Comparison of ENCODE assay signal across 22 cellular contexts in the genomic region with DNA sequence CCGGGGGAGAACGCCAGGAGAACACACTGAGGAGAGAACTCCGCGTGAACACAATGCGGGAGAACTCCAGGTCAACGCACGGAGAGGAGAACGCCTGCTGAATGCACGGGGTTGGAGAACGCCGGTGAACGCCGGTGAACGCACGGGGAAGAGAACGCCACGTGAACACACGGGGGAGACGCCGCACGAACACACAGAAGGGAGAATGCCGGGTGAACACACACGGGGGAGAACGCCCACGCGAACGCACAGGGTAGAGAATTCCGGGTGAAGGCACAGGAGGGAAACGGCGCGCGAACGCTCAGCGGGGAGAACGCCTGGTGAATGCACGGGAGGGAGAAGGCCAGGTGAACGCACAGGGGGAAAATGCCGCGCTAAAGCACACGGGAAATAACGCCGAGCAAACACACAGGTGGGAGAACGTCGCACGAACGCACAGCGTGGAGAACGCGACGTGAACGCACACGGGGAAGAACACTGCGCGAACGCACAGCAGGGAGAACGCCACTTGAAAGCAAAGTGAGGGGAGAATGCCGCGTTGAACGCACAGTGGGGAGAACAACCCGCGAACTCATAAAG.
"Had no signal": no experiment of that assay in that cellular context is flagged by ENCODE, and none has a peak within 500 bp of the region (broad histone marks: within the 10 kb centered on the region; RNA-seq: fewer than 3 reads in every experiment).

No MANE protein-coding gene starts in this region.

- H3K36me3 Mint-ChIP-seq: mesothelial cell of epicardium; natural killer cell treated with Interleukin-12 subunit alpha and Interleukin-12 subunit beta and Interleukin-15 and Interleukin-18, amount 100 ng/mL, for 72 hours; neural progenitor cell had no signal

- H3K9me3 Mint-ChIP-seq: mesothelial cell of epicardium had no signal

- H3K27ac Mint-ChIP-seq: mesothelial cell of epicardium; natural killer cell treated with Interleukin-12 subunit alpha and Interleukin-12 subunit beta and Interleukin-15 and Interleukin-18, amount 100 ng/mL, for 72 hours; stimulated activated effector memory CD8-positive, alpha-beta T cell treated with anti-CD3 and anti-CD28 coated beads, Interleukin-12 subunit alpha, Interleukin-12 subunit beta, amount 100 ng/mL, for 72 hours had no signal

- H3K27me3 Mint-ChIP-seq: naive B cell had no signal

- H3K4me3 Mint-ChIP-seq: mesothelial cell of epicardium; natural killer cell treated with Interleukin-12 subunit alpha and Interleukin-12 subunit beta and Interleukin-15 and Interleukin-18, amount 100 ng/mL, for 72 hours; neural progenitor cell; stimulated activated effector memory CD8-positive, alpha-beta T cell treated with anti-CD3 and anti-CD28 coated beads, Interleukin-12 subunit alpha, Interleukin-12 subunit beta, amount 100 ng/mL, for 72 hours had no signal

- DNase-seq: colonic mucosa; dermis blood vessel endothelial cell; effector memory CD4-positive, alpha-beta T cell; erythroblast; gastrocnemius medialis; heart left ventricle; left cardiac atrium; mesenchymal stem cell; mucosa of descending colon; naive B cell; nucleus accumbens; sigmoid colon; stimulated activated CD4-positive, alpha-beta T cell treated with anti-CD3 and anti-CD28 coated beads, Interleukin-2, amount 100 ng/mL, for 24 hours; stimulated activated CD4-positive, alpha-beta T cell treated with anti-CD3 and anti-CD28 coated beads, Interleukin-4, amount 100 ng/mL, for 24 hours; stimulated activated naive CD4-positive, alpha-beta T cell treated with Interleukin-2 at 50 U/mL for 16 hours; stomach; tibial artery; uterus had no signal

- H3K4me1 Mint-ChIP-seq: mesothelial cell of epicardium; stimulated activated effector memory CD8-positive, alpha-beta T cell treated with anti-CD3 and anti-CD28 coated beads, Interleukin-12 subunit alpha, Interleukin-12 subunit beta, amount 100 ng/mL, for 72 hours had no signal
